ENCODE assay signal across 8 cellular contexts in the genomic region with DNA sequence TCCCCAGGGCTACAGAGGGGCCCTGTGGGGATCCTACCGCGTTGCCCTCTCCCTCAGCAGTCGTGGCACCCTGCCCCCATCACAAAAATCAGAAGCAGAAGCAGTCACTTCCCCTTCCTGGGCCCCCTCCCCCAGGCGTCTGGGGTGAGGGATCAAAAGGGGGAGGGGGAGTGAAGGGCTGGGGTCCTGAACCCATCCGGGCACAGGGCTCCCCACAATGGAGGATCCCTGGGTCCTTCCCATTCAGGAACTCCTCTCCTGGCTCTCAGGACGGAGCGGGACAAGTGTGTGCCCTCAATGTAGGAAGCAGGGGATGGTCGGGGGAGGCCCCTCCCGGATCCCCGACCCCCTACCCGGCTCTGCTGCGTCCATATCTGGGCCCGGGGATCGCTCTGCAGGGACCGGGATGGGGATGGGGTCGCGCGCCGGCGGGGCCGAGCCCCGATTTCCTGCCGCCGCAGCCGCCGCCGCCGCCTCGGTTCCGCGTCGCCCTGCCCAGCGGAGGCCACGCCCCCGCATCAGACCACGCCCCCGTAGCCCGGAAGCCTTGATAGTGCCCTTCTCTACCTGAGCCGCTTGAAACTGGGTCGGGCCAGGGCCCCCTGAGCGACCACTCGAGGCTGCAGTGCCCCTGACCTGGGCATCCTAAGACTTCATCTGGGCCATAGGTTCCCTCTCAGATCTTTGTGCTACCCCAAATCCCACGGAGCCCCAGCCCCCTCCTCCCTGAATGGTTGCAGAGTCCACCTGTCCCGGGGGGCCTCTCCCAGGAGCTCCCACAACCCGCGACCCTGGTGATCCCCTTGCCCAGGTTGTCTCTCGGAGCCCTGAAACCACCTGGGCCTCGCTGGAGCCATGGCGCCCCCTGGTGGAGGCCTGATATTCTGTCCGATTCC. TPM values are rescaled to one million over a fixed set of nuclear protein-coding genes. Genes with fewer than 3 reads are reported as not detected.
DNase-seq lines count a peak whose midpoint lies in the region; ATAC-seq and TF ChIP-seq lines count a peak whose summit lies in the region.

A gene with protein sequence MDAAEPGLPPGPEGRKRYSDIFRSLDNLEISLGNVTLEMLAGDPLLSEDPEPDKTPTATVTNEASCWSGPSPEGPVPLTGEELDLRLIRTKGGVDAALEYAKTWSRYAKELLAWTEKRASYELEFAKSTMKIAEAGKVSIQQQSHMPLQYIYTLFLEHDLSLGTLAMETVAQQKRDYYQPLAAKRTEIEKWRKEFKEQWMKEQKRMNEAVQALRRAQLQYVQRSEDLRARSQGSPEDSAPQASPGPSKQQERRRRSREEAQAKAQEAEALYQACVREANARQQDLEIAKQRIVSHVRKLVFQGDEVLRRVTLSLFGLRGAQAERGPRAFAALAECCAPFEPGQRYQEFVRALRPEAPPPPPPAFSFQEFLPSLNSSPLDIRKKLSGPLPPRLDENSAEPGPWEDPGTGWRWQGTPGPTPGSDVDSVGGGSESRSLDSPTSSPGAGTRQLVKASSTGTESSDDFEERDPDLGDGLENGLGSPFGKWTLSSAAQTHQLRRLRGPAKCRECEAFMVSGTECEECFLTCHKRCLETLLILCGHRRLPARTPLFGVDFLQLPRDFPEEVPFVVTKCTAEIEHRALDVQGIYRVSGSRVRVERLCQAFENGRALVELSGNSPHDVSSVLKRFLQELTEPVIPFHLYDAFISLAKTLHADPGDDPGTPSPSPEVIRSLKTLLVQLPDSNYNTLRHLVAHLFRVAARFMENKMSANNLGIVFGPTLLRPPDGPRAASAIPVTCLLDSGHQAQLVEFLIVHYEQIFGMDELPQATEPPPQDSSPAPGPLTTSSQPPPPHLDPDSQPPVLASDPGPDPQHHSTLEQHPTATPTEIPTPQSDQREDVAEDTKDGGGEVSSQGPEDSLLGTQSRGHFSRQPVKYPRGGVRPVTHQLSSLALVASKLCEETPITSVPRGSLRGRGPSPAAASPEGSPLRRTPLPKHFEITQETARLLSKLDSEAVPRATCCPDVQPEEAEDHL (minus strand): TSS at position 500 of the 896 bp plus-strand sequence. CDS start 128 bp downstream, at position 372.

- H3K4me3 ChIP-seq in kidney epithelial cell (ENCODE audit: low read depth, low read length) = peak within 1 kb of the TSS; percentile 59

- POLR2A ChIA-PET in WTC11 (lab: Charles Lee) = interaction anchor here (1.1 to 1.5 kb wide), 5 partner anchors 15 to 218 kb away, joined by 3 to 7 read pairs (median 4); a partner anchor contains a TSS

- peaks cover 12% of the 10 kb centered on the region for H3K4me1 Mint-ChIP-seq in WTC11

- peaks cover 2% of the 10 kb centered on the region for H3K36me3 ChIP-seq in kidney epithelial cell (ENCODE audit: control insufficient read depth, insufficient read depth, low read length)

- H3K9me3 Mint-ChIP-seq in WTC11 = no peaks in the 10 kb centered on the region

- no peaks in the 10 kb centered on the region for H3K27me3 ChIP-seq in kidney epithelial cell (ENCODE audit: control insufficient read depth, insufficient read depth, low read length)

- peak within 1 kb of the TSS; percentile 84 for H3K27ac Mint-ChIP-seq in WTC11

- peak; percentile 71 for ATAC-seq in HG02852 (IDR thresholded peaks at IDR 0.05; ENCODE audit: unreplicated experiment)
- ATAC-seq in WTC11 = peak; percentile 94

- H3K4me3 Mint-ChIP-seq in WTC11 = peak within 1 kb of the TSS; percentile 94

- peak within 1 kb of the TSS; percentile 40 for H3K27ac ChIP-seq in caudate nucleus (ENCODE audit: low read depth, low read length)

- CTCF ChIA-PET in WTC11 (lab: Charles Lee) = interaction anchor here (0.5 to 1.9 kb wide), 39 partner anchors 8 to 724 kb away, joined by 3 to 49 read pairs (median 5); a partner anchor contains a TSS

- H3K27me3 Mint-ChIP-seq in WTC11 (ENCODE audit: low read depth) = peaks cover under 1% of the 10 kb centered on the region; the same call in 1 of the 2 replicates

- TF ChIP-seq CTCF in WTC11 (IDR thresholded peaks at IDR 0.05) (peak; percentile 92), kidney epithelial cell (IDR thresholded peaks at IDR 0.05; ENCODE audit: insufficient read depth, low read length, poor library complexity, severe bottlenecking) (peak; percentile 83)

- peaks cover 20% of the 10 kb centered on the region for H3K36me3 Mint-ChIP-seq in WTC11

- DNase-seq in NCI-H1417 (lab: John Stamatoyannopoulos, UW) = peak; percentile 36 to 87 (median 80)
- no peak for DNase-seq in NCI-H1417 treated with DMSO at 0.1 percent for 48 hours (lab: John Stamatoyannopoulos, UW)
- peak; percentile 47 for DNase-seq in NCI-H2029 (lab: John Stamatoyannopoulos, UW)
- DNase-seq in WTC11 (ENCODE audit: low spot score) = peak; percentile 93
- peak in 49 of 61 donors; percentile 3 to 74 (median 32) for DNase-seq in caudate nucleus (lab: John Stamatoyannopoulos, UW)
- no peak for DNase-seq in kidney epithelial cell (ENCODE audit: low read depth)
- peak; percentile 73 to 82 (median 76) for DNase-seq in stimulated activated CD4-positive, alpha-beta T cell treated with anti-CD3 and anti-CD28 coated beads, Interleukin-1b, Interleukin-23, amount 100 ng/mL, for 24 hours (ENCODE audit: low read depth in 4 of 4, low spot score in 1 of 4)

TF ChIP-seq in WTC11, 78 proteins besides CTCF, POLR2A, EP300 and RAD21 (continues in another document):
- TF ChIP-seq, protein P1, sequence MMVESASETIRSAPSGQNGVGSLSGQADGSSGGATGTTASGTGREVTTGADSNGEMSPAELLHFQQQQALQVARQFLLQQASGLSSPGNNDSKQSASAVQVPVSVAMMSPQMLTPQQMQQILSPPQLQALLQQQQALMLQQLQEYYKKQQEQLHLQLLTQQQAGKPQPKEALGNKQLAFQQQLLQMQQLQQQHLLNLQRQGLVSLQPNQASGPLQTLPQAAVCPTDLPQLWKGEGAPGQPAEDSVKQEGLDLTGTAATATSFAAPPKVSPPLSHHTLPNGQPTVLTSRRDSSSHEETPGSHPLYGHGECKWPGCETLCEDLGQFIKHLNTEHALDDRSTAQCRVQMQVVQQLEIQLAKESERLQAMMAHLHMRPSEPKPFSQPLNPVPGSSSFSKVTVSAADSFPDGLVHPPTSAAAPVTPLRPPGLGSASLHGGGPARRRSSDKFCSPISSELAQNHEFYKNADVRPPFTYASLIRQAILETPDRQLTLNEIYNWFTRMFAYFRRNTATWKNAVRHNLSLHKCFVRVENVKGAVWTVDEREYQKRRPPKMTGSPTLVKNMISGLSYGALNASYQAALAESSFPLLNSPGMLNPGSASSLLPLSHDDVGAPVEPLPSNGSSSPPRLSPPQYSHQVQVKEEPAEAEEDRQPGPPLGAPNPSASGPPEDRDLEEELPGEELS (CRISPR knock-in tag; IDR thresholded peaks at IDR 0.05) = 0 out of 2 replicates have a peak, but pooled peaks have one; percentile 38
- TF ChIP-seq TEAD4 (CRISPR knock-in tag; IDR thresholded peaks at IDR 0.05) = peak; percentile 28; the same call in 1 of the 2 replicates
- no peak for TF ChIP-seq RORB (CRISPR knock-in tag; IDR thresholded peaks at IDR 0.05)
- 0 out of 2 replicates have a peak, but pooled peaks have one; percentile 60 for TF ChIP-seq RELA (CRISPR knock-in tag; IDR thresholded peaks at IDR 0.05; ENCODE audit: borderline replicate concordance)
- TF ChIP-seq ZNF232 (CRISPR knock-in tag; IDR thresholded peaks at IDR 0.05) = no peak
- TF ChIP-seq NR1H2 (CRISPR knock-in tag; IDR thresholded peaks at IDR 0.05) = no peak
- TF ChIP-seq FOXK1 (CRISPR knock-in tag; IDR thresholded peaks at IDR 0.05) = 0 out of 2 replicates have a peak, but pooled peaks have one; percentile 26
- TF ChIP-seq EMX1 (CRISPR knock-in tag; IDR thresholded peaks at IDR 0.05) = peak; percentile 80; the same call in 1 of the 2 replicates
- TF ChIP-seq ZNF416 (CRISPR knock-in tag; IDR thresholded peaks at IDR 0.05) = no peak
- no peak for TF ChIP-seq PRRX2 (CRISPR knock-in tag; IDR thresholded peaks at IDR 0.05)
- TF ChIP-seq, protein P2, sequence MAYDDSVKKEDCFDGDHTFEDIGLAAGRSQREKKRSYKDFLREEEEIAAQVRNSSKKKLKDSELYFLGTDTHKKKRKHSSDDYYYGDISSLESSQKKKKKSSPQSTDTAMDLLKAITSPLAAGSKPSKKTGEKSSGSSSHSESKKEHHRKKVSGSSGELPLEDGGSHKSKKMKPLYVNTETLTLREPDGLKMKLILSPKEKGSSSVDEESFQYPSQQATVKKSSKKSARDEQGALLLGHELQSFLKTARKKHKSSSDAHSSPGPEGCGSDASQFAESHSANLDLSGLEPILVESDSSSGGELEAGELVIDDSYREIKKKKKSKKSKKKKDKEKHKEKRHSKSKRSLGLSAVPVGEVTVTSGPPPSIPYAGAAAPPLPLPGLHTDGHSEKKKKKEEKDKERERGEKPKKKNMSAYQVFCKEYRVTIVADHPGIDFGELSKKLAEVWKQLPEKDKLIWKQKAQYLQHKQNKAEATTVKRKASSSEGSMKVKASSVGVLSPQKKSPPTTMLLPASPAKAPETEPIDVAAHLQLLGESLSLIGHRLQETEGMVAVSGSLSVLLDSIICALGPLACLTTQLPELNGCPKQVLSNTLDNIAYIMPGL (CRISPR knock-in tag; IDR thresholded peaks at IDR 0.05) = peak; percentile 17; the same call in 1 of the 2 replicates
- peak; percentile 68 for TF ChIP-seq SP1 (CRISPR knock-in tag; conservative IDR thresholded peaks at IDR 0.05)
- no peak for TF ChIP-seq IRF2 (CRISPR knock-in tag; IDR thresholded peaks at IDR 0.05; ENCODE audit: borderline replicate concordance, low read depth)
- no peak for TF ChIP-seq KAT7 (CRISPR knock-in tag; IDR thresholded peaks at IDR 0.05; ENCODE audit: borderline replicate concordance)
- TF ChIP-seq, protein P3, sequence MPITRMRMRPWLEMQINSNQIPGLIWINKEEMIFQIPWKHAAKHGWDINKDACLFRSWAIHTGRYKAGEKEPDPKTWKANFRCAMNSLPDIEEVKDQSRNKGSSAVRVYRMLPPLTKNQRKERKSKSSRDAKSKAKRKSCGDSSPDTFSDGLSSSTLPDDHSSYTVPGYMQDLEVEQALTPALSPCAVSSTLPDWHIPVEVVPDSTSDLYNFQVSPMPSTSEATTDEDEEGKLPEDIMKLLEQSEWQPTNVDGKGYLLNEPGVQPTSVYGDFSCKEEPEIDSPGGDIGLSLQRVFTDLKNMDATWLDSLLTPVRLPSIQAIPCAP (CRISPR knock-in tag; IDR thresholded peaks at IDR 0.05) = no peak
- TF ChIP-seq, protein P4, sequence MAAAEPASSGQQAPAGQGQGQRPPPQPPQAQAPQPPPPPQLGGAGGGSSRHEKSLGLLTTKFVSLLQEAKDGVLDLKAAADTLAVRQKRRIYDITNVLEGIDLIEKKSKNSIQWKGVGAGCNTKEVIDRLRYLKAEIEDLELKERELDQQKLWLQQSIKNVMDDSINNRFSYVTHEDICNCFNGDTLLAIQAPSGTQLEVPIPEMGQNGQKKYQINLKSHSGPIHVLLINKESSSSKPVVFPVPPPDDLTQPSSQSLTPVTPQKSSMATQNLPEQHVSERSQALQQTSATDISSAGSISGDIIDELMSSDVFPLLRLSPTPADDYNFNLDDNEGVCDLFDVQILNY (CRISPR knock-in tag; IDR thresholded peaks at IDR 0.05) = 0 out of 2 replicates have a peak, but pooled peaks have one; percentile 50
- TF ChIP-seq MXD4 (CRISPR knock-in tag; IDR thresholded peaks at IDR 0.05; ENCODE audit: borderline replicate concordance) = no peak

RNA-seq across cellular contexts. Expression of the gene that starts here (rescaled TPM):
- 19.8 to 23.0 TPM (median 21.9 TPM) in 3 replicates for total RNA-seq in WTC11 (2021)
- 6.3 and 18.3 TPM in 2 replicates for total RNA-seq in kidney epithelial cell

Comparison
In these comparisons a context has a peak if more than half of its experiments do, and no peak if none do; other contexts are left out.
1. DNase-seq: peak in NCI-H1417 (3 of 3), NCI-H2029 (single experiment), WTC11 (single experiment), caudate nucleus (49 of 61) and stimulated activated CD4-positive, alpha-beta T cell treated with anti-CD3 and anti-CD28 coated beads, Interleukin-1b, Interleukin-23, amount 100 ng/mL, for 24 hours (4 of 4); none in NCI-H1417 treated with DMSO at 0.1 percent for 48 hours (single experiment) and kidney epithelial cell (single experiment).